21 cellular contexts compared by ENCODE assay signal in the genomic region with DNA sequence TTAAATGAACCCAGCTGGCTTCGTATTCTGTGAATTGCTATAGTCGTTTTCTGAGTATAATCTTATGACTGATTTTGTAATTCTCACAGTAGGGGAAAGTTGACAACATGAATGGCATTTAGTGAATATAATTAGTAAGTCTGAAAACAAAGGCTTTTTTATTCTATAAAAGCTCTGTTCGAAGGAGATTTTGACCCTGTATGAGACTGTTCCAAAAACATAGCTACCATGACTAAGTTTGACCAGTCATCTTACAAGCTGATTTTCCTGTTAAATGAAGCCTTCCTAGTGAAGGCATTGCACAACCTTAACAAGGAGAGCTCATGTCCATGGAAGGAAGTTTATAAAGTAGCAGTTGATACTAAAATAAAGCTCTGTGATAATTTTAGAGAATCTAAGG.
DNase-seq lines count a peak whose midpoint lies in the region; ATAC-seq lines count a peak whose summit lies in the region.
"Had no signal": no experiment of that assay in that cellular context is flagged by ENCODE, and none has a peak within 500 bp of the region (broad histone marks: within the 10 kb centered on the region; RNA-seq: fewer than 3 reads in every experiment).

No MANE protein-coding gene starts in this region.

- peaks cover 0 to 1% of the 10 kb centered on the region in 2 donors for H3K9me3 Mint-ChIP-seq in activated T-cell treated with anti-CD3 and anti-CD28 coated beads, Interleukin-2, amount 50 U/mL, for 72 hours
- H3K9me3 Mint-ChIP-seq: activated CD4-positive, alpha-beta T cell treated with anti-CD3 and anti-CD28 coated beads, Interleukin-2, amount 10 ng/mL, durations not matched to agents 24 days and 14 days; immature natural killer cell had no signal

- DNase-seq in EH (ENCODE audit: low read depth) (peak; percentile 29), SK-N-MC (ENCODE audit: low read depth, low spot score) (no peak), non-pigmented ciliary epithelial cell (ENCODE audit: low read depth) (peak; percentile 9), SW 1271 (lab: John Stamatoyannopoulos, UW) (no peak), NCI-H2081 (lab: John Stamatoyannopoulos, UW) (no peak), GM19240 (ENCODE audit: insufficient read length, low spot score) (no peak)
- DNase-seq in activated T-cell treated with anti-CD3 and anti-CD28 coated beads, Interleukin-2, amount 50 U/mL, for 72 hours, result no peak
- DNase-seq: activated CD4-positive, alpha-beta T cell treated with anti-CD3 and anti-CD28 coated beads, Interleukin-2, amount 10 ng/mL, durations not matched to agents 24 days and 14 days; activated effector memory CD4-positive, alpha-beta T cell treated with anti-CD3 and anti-CD28 coated beads, Interleukin-2, amount 50 U/mL, for 16 hours; heart left ventricle; immature natural killer cell; NCI-H1694 treated with DMSO at 0.1 percent for 48 hours; NCI-H345; NK-92 treated with Interleukin-12 subunit alpha and Interleukin-12 subunit beta, amount 100 ng/mL, for 24 hours; stimulated activated CD8-positive, alpha-beta memory T cell treated with anti-CD3 and anti-CD28 coated beads, Interleukin-4, amount 100 ng/mL, for 48 hours had no signal

- peak; percentile 47 for ATAC-seq in esophagus mucosa
- no peak for ATAC-seq in activated T-cell treated with anti-CD3 and anti-CD28 coated beads, Interleukin-2, amount 50 U/mL, for 72 hours (replicated peaks in 1 of 2)
- ATAC-seq: heart left ventricle had no signal

- no peaks in the 10 kb centered on the region for H3K36me3 ChIP-seq in SK-N-MC (ENCODE audit: insufficient read depth, low read length)
- H3K36me3 ChIP-seq: heart left ventricle, suprapubic skin had no signal

- H3K9me3 ChIP-seq in SK-N-MC (ENCODE audit: low read depth, low read length), result no peaks in the 10 kb centered on the region
- H3K9me3 ChIP-seq: heart left ventricle, suprapubic skin had no signal

- no peaks in the 10 kb centered on the region for H3K4me1 Mint-ChIP-seq in activated T-cell treated with anti-CD3 and anti-CD28 coated beads, Interleukin-2, amount 50 U/mL, for 72 hours (ENCODE audit: low read depth)
- H3K4me1 Mint-ChIP-seq: activated CD4-positive, alpha-beta T cell treated with anti-CD3 and anti-CD28 coated beads, Interleukin-2, amount 10 ng/mL, durations not matched to agents 24 days and 14 days; immature natural killer cell had no signal

- no peaks in the 10 kb centered on the region for H3K36me3 Mint-ChIP-seq in activated T-cell treated with anti-CD3 and anti-CD28 coated beads, Interleukin-2, amount 50 U/mL, for 72 hours (ENCODE audit: insufficient read depth in 2 of 2)

- no peak overlapping the region for H3K27ac Mint-ChIP-seq in activated T-cell treated with anti-CD3 and anti-CD28 coated beads, Interleukin-2, amount 50 U/mL, for 72 hours
- H3K27ac Mint-ChIP-seq: activated CD4-positive, alpha-beta T cell treated with anti-CD3 and anti-CD28 coated beads, Interleukin-2, amount 10 ng/mL, durations not matched to agents 24 days and 14 days; immature natural killer cell had no signal

- H3K9ac ChIP-seq in SK-N-MC (ENCODE audit: insufficient read length), result no peak overlapping the region
- H3K9ac ChIP-seq: parathyroid adenoma had no signal

- H3K4me3 Mint-ChIP-seq in activated T-cell treated with anti-CD3 and anti-CD28 coated beads, Interleukin-2, amount 50 U/mL, for 72 hours, result no peak overlapping the region
- H3K4me3 Mint-ChIP-seq: activated CD4-positive, alpha-beta T cell treated with anti-CD3 and anti-CD28 coated beads, Interleukin-2, amount 10 ng/mL, durations not matched to agents 24 days and 14 days; immature natural killer cell had no signal

- H3K27ac ChIP-seq in SK-N-MC, result 0 out of 2 replicates have a peak overlapping the region, but pooled peaks have one; percentile 5
- H3K27ac ChIP-seq: coronary artery, heart left ventricle, parathyroid adenoma, RWPE1, suprapubic skin had no signal

- H3K27me3 Mint-ChIP-seq in activated T-cell treated with anti-CD3 and anti-CD28 coated beads, Interleukin-2, amount 50 U/mL, for 72 hours (ENCODE audit: low read depth), result peaks cover 7% of the 10 kb centered on the region
- H3K27me3 Mint-ChIP-seq: activated CD4-positive, alpha-beta T cell treated with anti-CD3 and anti-CD28 coated beads, Interleukin-2, amount 10 ng/mL, durations not matched to agents 24 days and 14 days had no signal

- peak overlapping the region; percentile 15; the same call in 1 of the 2 replicates for H3K4me3 ChIP-seq in SK-N-MC
- H3K4me3 ChIP-seq: coronary artery, heart left ventricle, lung, suprapubic skin had no signal

Comparison
In these comparisons a context has a peak if more than half of its experiments do, and no peak if none do; other contexts are left out.
1. DNase-seq: peak in EH (single experiment) and non-pigmented ciliary epithelial cell (single experiment); none in SK-N-MC (single experiment), activated T-cell treated with anti-CD3 and anti-CD28 coated beads, Interleukin-2, amount 50 U/mL, for 72 hours (0 of 2), SW 1271 (0 of 2), NCI-H2081 (0 of 2) and GM19240 (single experiment).